In genomic region chr5:129465945-129466344, GRCh38 we compare ENCODE assay signal across 30 cellular contexts. TPM values are rescaled to one million over a fixed set of nuclear protein-coding genes. Genes with fewer than 3 reads are reported as not detected.
"Had no signal": no experiment of that assay in that cellular context is flagged by ENCODE, and none has a peak within 500 bp of the region (broad histone marks: within the 10 kb centered on the region; RNA-seq: fewer than 3 reads in every experiment).

No MANE protein-coding gene starts in this region.

- H3K4me2 ChIP-seq: hepatocyte, neural progenitor cell had no signal

- H3K4me1 ChIP-seq: colonic mucosa, gastrocnemius medialis, prostate gland had no signal

- H3K27ac ChIP-seq: colonic mucosa, epithelial cell of prostate, gastrocnemius medialis, heart left ventricle, hepatocyte, neural progenitor cell, prostate gland, right atrium auricular region, thoracic aorta, tibial nerve, upper lobe of left lung had no signal

- H3K36me3 Mint-ChIP-seq: mesothelial cell of epicardium; neural progenitor cell; stimulated activated memory B cell treated with anti-CD40 and anti-IgM and Interleukin-4, amounts not matched to agents 10 μg/mL and 1 μg/mL and 100 μg/mL, for 72 hours had no signal

- H3K4me3 ChIP-seq: colonic mucosa, gastrocnemius medialis, heart left ventricle, hepatocyte, lung, mucosa of descending colon, neural progenitor cell, prostate gland, right atrium auricular region, thoracic aorta, tibial nerve, upper lobe of left lung had no signal

- DNase-seq: colonic mucosa; effector CD8-positive, alpha-beta T cell; endodermal cell; foreskin fibroblast; gastrocnemius medialis; heart left ventricle; kidney; mucosa of descending colon; naive B cell; stimulated activated CD4-positive, alpha-beta T cell treated with anti-CD3 and anti-CD28 coated beads, Interleukin-2, amount 100 ng/mL, for 24 hours; stimulated activated CD4-positive, alpha-beta T cell treated with anti-CD3 and anti-CD28 coated beads, Interleukin-4, amount 100 ng/mL, for 24 hours; stimulated activated naive CD8-positive, alpha-beta T cell treated with anti-CD3 and anti-CD28 coated beads, Interleukin-15, Interleukin-2, amounts not matched to agents 100 U/mL and 50 U/mL, for 24 hours; upper lobe of left lung had no signal

- H3K36me3 ChIP-seq: colonic mucosa, gastrocnemius medialis, heart left ventricle, neural progenitor cell, prostate gland, right atrium auricular region, thoracic aorta, tibial nerve, upper lobe of left lung had no signal

- H3K9me3 ChIP-seq: colonic mucosa, gastrocnemius medialis, heart left ventricle, mucosa of descending colon, prostate gland, right atrium auricular region, thoracic aorta, tibial nerve, upper lobe of left lung had no signal

- H3K27ac Mint-ChIP-seq: dendritic cell treated with granulocyte-macrophage colony-stimulating factor and Interleukin-4, amounts not matched to agents 40 ng/mL and 50 ng/mL, for 4 days; endodermal cell; memory B cell; mesothelial cell of epicardium; naive B cell; nephron; neural progenitor cell; stimulated activated memory B cell treated with anti-CD40 and anti-IgM and Interleukin-4, amounts not matched to agents 10 μg/mL and 1 μg/mL and 100 μg/mL, for 72 hours had no signal

- ATAC-seq: esophagus mucosa; gastrocnemius medialis; heart left ventricle; left lobe of liver; mucosa of descending colon; sciatic nerve; stimulated activated memory B cell treated with anti-CD40 and anti-IgM and Interleukin-4, amounts not matched to agents 10 μg/mL and 1 μg/mL and 100 μg/mL, for 72 hours; stimulated activated naive CD8-positive, alpha-beta T cell treated with anti-CD3 and anti-CD28 coated beads, Interleukin-15, Interleukin-2, amounts not matched to agents 100 U/mL and 50 U/mL, for 24 hours had no signal

- H3K4me3 Mint-ChIP-seq: dendritic cell treated with granulocyte-macrophage colony-stimulating factor and Interleukin-4, amounts not matched to agents 40 ng/mL and 50 ng/mL, for 4 days; endodermal cell; memory B cell; mesothelial cell of epicardium; naive B cell; nephron; neural progenitor cell; stimulated activated memory B cell treated with anti-CD40 and anti-IgM and Interleukin-4, amounts not matched to agents 10 μg/mL and 1 μg/mL and 100 μg/mL, for 72 hours had no signal

- H3K9me3 Mint-ChIP-seq: dendritic cell treated with granulocyte-macrophage colony-stimulating factor and Interleukin-4, amounts not matched to agents 40 ng/mL and 50 ng/mL, for 4 days; endodermal cell; mesothelial cell of epicardium; nephron; neural progenitor cell; stimulated activated memory B cell treated with anti-CD40 and anti-IgM and Interleukin-4, amounts not matched to agents 10 μg/mL and 1 μg/mL and 100 μg/mL, for 72 hours had no signal

- H3K9ac ChIP-seq: neural progenitor cell had no signal

- H2AFZ ChIP-seq: hepatocyte, neural progenitor cell had no signal

- H3K27me3 ChIP-seq: colonic mucosa, gastrocnemius medialis, hepatocyte, right atrium auricular region had no signal

RNA-seq across cellular contexts. Expression of gene ADAMTS19, which starts 5.8 kb away (rescaled TPM):
- total RNA-seq: esophagus mucosa, kidney had no signal
- polyA plus RNA-seq: liver had no signal
